Comparison of ENCODE assay signal across 2 cellular contexts in the genomic region with DNA sequence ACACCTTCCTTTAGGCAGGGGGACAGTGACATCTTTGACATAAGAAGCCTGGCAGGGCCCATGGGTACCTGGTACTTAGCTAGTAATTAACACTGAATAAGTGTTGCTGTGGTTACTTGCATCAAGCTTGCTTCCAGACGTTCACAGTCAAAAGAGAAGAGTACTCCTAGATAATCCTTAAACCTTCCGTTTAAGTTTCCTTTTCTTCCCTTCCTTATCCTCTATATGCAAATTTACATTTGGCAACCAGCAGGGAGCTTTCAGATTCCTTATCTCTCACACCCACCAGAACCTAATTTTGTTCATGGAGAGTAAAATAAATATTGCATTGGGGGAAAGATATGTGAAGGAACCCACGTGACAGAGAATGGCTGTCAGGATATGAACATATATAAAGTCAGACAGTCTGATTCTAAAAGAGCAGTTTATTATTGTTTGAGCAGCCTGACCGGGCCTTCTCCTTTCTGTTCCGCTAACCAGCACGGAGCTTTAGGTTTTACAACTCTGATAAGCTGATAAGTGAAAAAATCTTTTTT.
TF ChIP-seq lines count a peak whose summit lies in the region.

No MANE protein-coding gene starts in this region.

TF ChIP-seq in IMR-90, 13 proteins besides CTCF, POLR2A, EP300 and RAD21 (continued from another document):
- TF ChIP-seq BHLHE40 (IDR thresholded peaks at IDR 0.05; ENCODE audit: low read depth, low read length) = peak; percentile 40; the same call in 1 of the 2 replicates
- TF ChIP-seq RCOR1 (IDR thresholded peaks at IDR 0.05; ENCODE audit: insufficient replicate concordance, low read length) = no peak
- no peak for TF ChIP-seq MAZ (IDR thresholded peaks at IDR 0.05; ENCODE audit: borderline replicate concordance, low read depth, low read length)
- TF ChIP-seq RFX5 (IDR thresholded peaks at IDR 0.05; ENCODE audit: low read depth, low read length) = no peak
- no peak for TF ChIP-seq MXI1 (IDR thresholded peaks at IDR 0.05; ENCODE audit: borderline replicate concordance, low read depth, low read length)
- TF ChIP-seq SMC3 (IDR thresholded peaks at IDR 0.05; ENCODE audit: low read depth, low read length) = no peak

TF ChIP-seq in SK-N-SH treated with all-trans-retinoic acid at 6 μM for 48 hours, 23 proteins besides CTCF, POLR2A, EP300 and RAD21 (continued from another document):
- no peak for TF ChIP-seq ZNF8 (CRISPR knock-in tag; IDR thresholded peaks at IDR 0.05)
- no peak for TF ChIP-seq ARNTL (CRISPR knock-in tag; IDR thresholded peaks at IDR 0.05; ENCODE audit: borderline replicate concordance, low read depth)
- TF ChIP-seq SNAI2 (CRISPR knock-in tag; IDR thresholded peaks at IDR 0.05) = no peak
- TF ChIP-seq ZFP3 (CRISPR knock-in tag; IDR thresholded peaks at IDR 0.05) = no peak
- no peak for TF ChIP-seq TOX (CRISPR knock-in tag; IDR thresholded peaks at IDR 0.05; ENCODE audit: borderline replicate concordance)
- TF ChIP-seq RARB (CRISPR knock-in tag; IDR thresholded peaks at IDR 0.05) = no peak
- TF ChIP-seq, protein P1, sequence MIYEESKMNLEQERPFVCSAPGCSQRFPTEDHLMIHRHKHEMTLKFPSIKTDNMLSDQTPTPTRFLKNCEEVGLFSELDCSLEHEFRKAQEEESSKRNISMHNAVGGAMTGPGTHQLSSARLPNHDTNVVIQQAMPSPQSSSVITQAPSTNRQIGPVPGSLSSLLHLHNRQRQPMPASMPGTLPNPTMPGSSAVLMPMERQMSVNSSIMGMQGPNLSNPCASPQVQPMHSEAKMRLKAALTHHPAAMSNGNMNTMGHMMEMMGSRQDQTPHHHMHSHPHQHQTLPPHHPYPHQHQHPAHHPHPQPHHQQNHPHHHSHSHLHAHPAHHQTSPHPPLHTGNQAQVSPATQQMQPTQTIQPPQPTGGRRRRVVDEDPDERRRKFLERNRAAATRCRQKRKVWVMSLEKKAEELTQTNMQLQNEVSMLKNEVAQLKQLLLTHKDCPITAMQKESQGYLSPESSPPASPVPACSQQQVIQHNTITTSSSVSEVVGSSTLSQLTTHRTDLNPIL (CRISPR knock-in tag; IDR thresholded peaks at IDR 0.05; ENCODE audit: low read depth) = no peak
